In genomic region chr5:139422307-139422893, GRCh38 we compare ENCODE assay signal across 8 cellular contexts. TPM values are rescaled to one million over a fixed set of nuclear protein-coding genes. Genes with fewer than 3 reads are reported as not detected.
DNase-seq lines count a peak whose midpoint lies in the region; ATAC-seq and TF ChIP-seq lines count a peak whose summit lies in the region.

No MANE protein-coding gene starts in this region.

- no peaks in the 10 kb centered on the region for H4K20me1 ChIP-seq in KMS-11 (ENCODE audit: insufficient read depth)

- peak overlapping the region; percentile 24 for H3K4me2 ChIP-seq in KMS-11

- H3K9me3 ChIP-seq in Panc1 (ENCODE audit: control insufficient read depth, insufficient read depth, low read depth, low read length) (no peaks in the 10 kb centered on the region), left ventricle myocardium inferior (replicated peaks) (no peaks in the 10 kb centered on the region)

- intact Hi-C loops in Panc1 (cut with micrococcal nuclease; ENCODE audit: unreplicated experiment) (loop anchor here (1.0 kb wide), 1 partner anchor 91 kb away; no protein-coding TSS in a partner anchor), left ventricle myocardium inferior (cut with micrococcal nuclease) (loop anchor here (2.0 kb wide), 1 partner anchor 90 kb away; no protein-coding TSS in a partner anchor)

- H3K4me1 Mint-ChIP-seq in activated naive CD8-positive, alpha-beta T cell treated with anti-CD3 and anti-CD28 coated beads, Interleukin-2, amount 10 ng/mL, durations not matched to agents 7 days and 5 days: peaks cover 15% of the 10 kb centered on the region

- no peak overlapping the region for H3K27ac ChIP-seq in KMS-11
- no peak overlapping the region for H3K27ac ChIP-seq in Panc1 (ENCODE audit: low read length)
- H3K27ac ChIP-seq in left ventricle myocardium inferior (replicated peaks): no peak overlapping the region

- H3K4me1 ChIP-seq in KMS-11 (ENCODE audit: low read depth, poor library complexity, severe bottlenecking) (peaks cover 39% of the 10 kb centered on the region), Panc1 (ENCODE audit: control insufficient read depth, insufficient read depth, low read length) (no peaks in the 10 kb centered on the region), left ventricle myocardium inferior (peaks cover 35% of the 10 kb centered on the region)

- peaks cover 2% of the 10 kb centered on the region for H3K36me3 Mint-ChIP-seq in activated naive CD8-positive, alpha-beta T cell treated with anti-CD3 and anti-CD28 coated beads, Interleukin-2, amount 10 ng/mL, durations not matched to agents 7 days and 5 days

- H3K4me3 ChIP-seq in GM12875 (ENCODE audit: low read depth, low read length) (no peak overlapping the region), KMS-11 (IDR thresholded peaks at IDR 0.05; ENCODE audit: insufficient read depth, low read depth, low read length) (no peak overlapping the region), Panc1 (ENCODE audit: low read depth in 2 of 2, low read length in 2 of 2) (no peak overlapping the region), left ventricle myocardium inferior (no peak overlapping the region)

- H3K9ac ChIP-seq in KMS-11: no peak overlapping the region

- CTCF ChIA-PET in Panc1 (lab: Charles Lee): interaction anchor here (0.7 to 1.5 kb wide), 7 partner anchors 11 to 143 kb away, joined by 3 to 18 read pairs (median 3); partner anchors contain the start of gene STING1

- POLR2A ChIA-PET in Panc1 (lab: Charles Lee): interaction anchor here (0.5 to 1.6 kb wide), 5 partner anchors 14 to 96 kb away, joined by 3 to 10 read pairs (median 6); partner anchors contain the start of gene PAIP2
- POLR2A ChIA-PET in activated naive CD8-positive, alpha-beta T cell treated with anti-CD3 and anti-CD28 coated beads, Interleukin-2, amount 10 ng/mL, durations not matched to agents 7 days and 5 days (lab: Charles Lee): interaction anchor here (1.0 to 2.0 kb wide), 5 partner anchors 30 to 90 kb away, joined by 3 to 21 read pairs (median 4); no protein-coding TSS in a partner anchor

- peak overlapping the region; percentile 9 for H3K27ac Mint-ChIP-seq in activated naive CD8-positive, alpha-beta T cell treated with anti-CD3 and anti-CD28 coated beads, Interleukin-2, amount 10 ng/mL, durations not matched to agents 7 days and 5 days

- peak; percentile 75 for TF ChIP-seq CTCF in GM12875 (IDR thresholded peaks at IDR 0.05; ENCODE audit: borderline replicate concordance, insufficient read depth, low read depth, low read length)
- TF ChIP-seq CTCF in KMS-11 (conservative IDR thresholded peaks at IDR 0.05; ENCODE audit: low read depth, low read length): peak; percentile 81
- TF ChIP-seq CTCF in Panc1 (IDR thresholded peaks at IDR 0.05): peak; percentile 87
- peak; percentile 90 for TF ChIP-seq CTCF in left ventricle myocardium inferior (IDR thresholded peaks at IDR 0.05; ENCODE audit: borderline replicate concordance)

- no peaks in the 10 kb centered on the region for H3K9me3 Mint-ChIP-seq in activated naive CD8-positive, alpha-beta T cell treated with anti-CD3 and anti-CD28 coated beads, Interleukin-2, amount 10 ng/mL, durations not matched to agents 7 days and 5 days

- peaks cover 2% of the 10 kb centered on the region for H3K27me3 Mint-ChIP-seq in activated naive CD8-positive, alpha-beta T cell treated with anti-CD3 and anti-CD28 coated beads, Interleukin-2, amount 10 ng/mL, durations not matched to agents 7 days and 5 days

- ATAC-seq in Panc1 (peak; percentile 85), GM21786 (IDR thresholded peaks at IDR 0.05; ENCODE audit: unreplicated experiment) (no peak)
- peak; percentile 87 for ATAC-seq in activated naive CD8-positive, alpha-beta T cell treated with anti-CD3 and anti-CD28 coated beads, Interleukin-2, amount 10 ng/mL, durations not matched to agents 7 days and 5 days (ENCODE audit: low read depth)

- H3K27me3 ChIP-seq in KMS-11 (ENCODE audit: insufficient read depth, low read depth) (no peaks in the 10 kb centered on the region), Panc1 (ENCODE audit: control insufficient read depth, insufficient read depth, low read length) (no peaks in the 10 kb centered on the region), left ventricle myocardium inferior (ENCODE audit: low read depth) (no peaks in the 10 kb centered on the region)

- H3K36me3 ChIP-seq in KMS-11 (ENCODE audit: insufficient read depth) (no peaks in the 10 kb centered on the region), Panc1 (ENCODE audit: control insufficient read depth, insufficient read depth, low read length) (no peaks in the 10 kb centered on the region), left ventricle myocardium inferior (peaks cover 47% of the 10 kb centered on the region)

- H3K4me3 Mint-ChIP-seq in activated naive CD8-positive, alpha-beta T cell treated with anti-CD3 and anti-CD28 coated beads, Interleukin-2, amount 10 ng/mL, durations not matched to agents 7 days and 5 days: no peak overlapping the region

- peak; percentile 85 for DNase-seq in AG20443 (ENCODE audit: low spot score)
- peak; percentile 63 for DNase-seq in Panc1 (ENCODE audit: low read depth, low spot score)
- DNase-seq in activated naive CD8-positive, alpha-beta T cell treated with anti-CD3 and anti-CD28 coated beads, Interleukin-2, amount 10 ng/mL, durations not matched to agents 7 days and 5 days: no peak
- DNase-seq in left ventricle myocardium inferior: no peak
- DNase-seq in retina: peak; percentile 56

- BruUV-seq in Panc1 (replicated peaks; lab: Mats Ljungman, UMichigan): no TSS peak

- in situ Hi-C loops in Panc1 (cut with HindIII; ENCODE audit: low pct_unique_long_range_greater_than_20kb, low sequenced_read_pairs): loop anchor here (25.0 kb wide), 1 partner anchor 90 kb away; no protein-coding TSS in a partner anchor

- H3K79me2 ChIP-seq in KMS-11 (ENCODE audit: insufficient read depth, low read depth): no peaks in the 10 kb centered on the region

- H2AFZ ChIP-seq in KMS-11 (ENCODE audit: low read depth): no peak overlapping the region

RNA-seq across cellular contexts. Expression of gene DNAJC18, which starts 16.9 kb away (rescaled TPM):
- total RNA-seq in Panc1 (2021; ENCODE audit: unreplicated experiment) (8.8 TPM), left ventricle myocardium inferior (14.3 TPM)
- polyA plus RNA-seq in Panc1 (2012; ENCODE audit: insufficient read length): 8.8 TPM
- 1 to 10 TPM; 4.2 to 5.7 TPM for total RNA-seq in activated naive CD8-positive, alpha-beta T cell treated with anti-CD3 and anti-CD28 coated beads, Interleukin-2, amount 10 ng/mL, durations not matched to agents 7 days and 5 days

RNA-seq across cellular contexts. Expression of gene SPATA24, which starts 18.5 kb away (rescaled TPM):
- total RNA-seq in Panc1 (2021; ENCODE audit: unreplicated experiment) (5.5 TPM), left ventricle myocardium inferior (15.7 TPM)
- 4.0 TPM for polyA plus RNA-seq in Panc1 (2012; ENCODE audit: insufficient read length)
- total RNA-seq in activated naive CD8-positive, alpha-beta T cell treated with anti-CD3 and anti-CD28 coated beads, Interleukin-2, amount 10 ng/mL, durations not matched to agents 7 days and 5 days: 1 to 10 TPM; 6.3 to 6.4 TPM

RNA-seq across cellular contexts. Expression of gene PROB1, which starts 27.5 kb away (rescaled TPM):
- 2.3 TPM for total RNA-seq in Panc1 (2021; ENCODE audit: unreplicated experiment)
- 3.8 TPM for polyA plus RNA-seq in Panc1 (2012; ENCODE audit: insufficient read length)
- 1 to 10 TPM; 4.1 to 4.3 TPM for total RNA-seq in activated naive CD8-positive, alpha-beta T cell treated with anti-CD3 and anti-CD28 coated beads, Interleukin-2, amount 10 ng/mL, durations not matched to agents 7 days and 5 days
- total RNA-seq in left ventricle myocardium inferior: 46.3 TPM

RNA-seq across cellular contexts. Expression of gene MZB1, which starts 32.7 kb away (rescaled TPM):
- total RNA-seq in Panc1 (2021; ENCODE audit: unreplicated experiment) (0.49 TPM), left ventricle myocardium inferior (0.58 TPM)
- polyA plus RNA-seq in Panc1 (2012; ENCODE audit: insufficient read length): 0.21 TPM
- 10 to 100 TPM; 21.8 to 22.6 TPM for total RNA-seq in activated naive CD8-positive, alpha-beta T cell treated with anti-CD3 and anti-CD28 coated beads, Interleukin-2, amount 10 ng/mL, durations not matched to agents 7 days and 5 days

RNA-seq across cellular contexts. Expression of gene SLC23A1, which starts 39.3 kb away (rescaled TPM):
- total RNA-seq in Panc1 (2021; ENCODE audit: unreplicated experiment): not detected
- not detected for polyA plus RNA-seq in Panc1 (2012; ENCODE audit: insufficient read length)
- 1 to 10 TPM; 1.3 to 1.8 TPM for total RNA-seq in activated naive CD8-positive, alpha-beta T cell treated with anti-CD3 and anti-CD28 coated beads, Interleukin-2, amount 10 ng/mL, durations not matched to agents 7 days and 5 days
- total RNA-seq in left ventricle myocardium inferior: not detected

Comparison
In these comparisons a context has a peak if more than half of its experiments do, and no peak if none do; other contexts are left out.
1. DNase-seq: peak in AG20443 (single experiment), Panc1 (single experiment) and retina (single experiment); none in activated naive CD8-positive, alpha-beta T cell treated with anti-CD3 and anti-CD28 coated beads, Interleukin-2, amount 10 ng/mL, durations not matched to agents 7 days and 5 days (single experiment) and left ventricle myocardium inferior (single experiment).
2. Peak in every context shown above with its lines, with median percentiles within 50 percentile points of each other: CTCF ChIP-seq.